Comparison of ENCODE assay signal across 27 cellular contexts in the genomic region with DNA sequence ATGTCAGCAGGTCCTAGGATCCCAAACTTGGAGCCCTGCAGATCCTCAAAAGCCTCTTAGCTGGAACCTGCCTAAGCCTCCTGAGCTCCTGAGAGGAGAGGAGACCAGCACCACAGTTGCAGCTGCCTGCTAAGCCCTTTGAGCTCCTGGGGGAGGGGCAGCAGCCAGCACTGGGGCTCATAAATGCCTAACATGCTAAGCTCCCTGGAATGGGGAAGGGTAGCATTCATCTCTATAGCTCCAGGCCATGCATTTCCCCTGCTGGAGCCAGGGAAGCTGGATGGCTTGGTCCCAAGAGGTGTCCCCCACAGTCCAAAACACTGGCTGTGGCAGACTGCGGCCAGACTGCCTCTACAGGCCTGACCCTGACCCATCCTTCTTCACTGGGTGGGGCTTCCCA.
"Had no signal": no experiment of that assay in that cellular context is flagged by ENCODE, and none has a peak within 500 bp of the region (broad histone marks: within the 10 kb centered on the region; RNA-seq: fewer than 3 reads in every experiment).

No MANE protein-coding gene starts in this region.

- DNase-seq: activated CD4-positive, alpha-beta T cell treated with anti-CD3 and anti-CD28 coated beads for 4 hours; activated CD4-positive, alpha-beta T cell treated with anti-CD3 and anti-CD28 coated beads, Interleukin-2, amount 50 U/mL, for 4 hours; activated CD4-positive, CD25-positive, alpha-beta regulatory T cell; activated CD8-positive, alpha-beta memory T cell treated with anti-CD3 and anti-CD28 coated beads, Interleukin-2, amount 50 U/mL, for 48 hours; activated CD8-positive, alpha-beta T cell treated with anti-CD3 and anti-CD28 coated beads, Interleukin-2, amount 10 ng/mL, durations not matched to agents 7 days and 5 days; activated naive CD4-positive, alpha-beta T cell treated with anti-CD3 and anti-CD28 coated beads, Interleukin-2, amount 50 U/mL, for 16 hours; activated naive CD8-positive, alpha-beta T cell treated with anti-CD3 and anti-CD28 coated beads, Interleukin-2, amount 10 ng/mL, durations not matched to agents 7 days and 5 days; activated T-cell treated with anti-CD3 and anti-CD28 coated beads, Interleukin-2, amount 50 U/mL, for 1 hour; adrenal gland; anterior cingulate cortex; caudate nucleus; KG1; NCI-H1092 treated with DMSO at 0.1 percent for 48 hours; NCI-H1417 treated with DMSO at 0.1 percent for 48 hours; NCI-H1694; NCI-H2029; NCI-H2107; NCI-H2171 treated with DMSO at 0.1 percent for 48 hours; NCI-H226; NCI-H526; NCI-H774; NK-92 treated with Interleukin-12 subunit alpha and Interleukin-12 subunit beta, amount 100 ng/mL, for 24 hours; PC-3; SHP77 treated with DMSO at 0.1 percent for 48 hours; T-helper 17 cell; T-helper 9 cell had no signal

- ATAC-seq: activated CD8-positive, alpha-beta T cell treated with anti-CD3 and anti-CD28 coated beads, Interleukin-2, amount 10 ng/mL, durations not matched to agents 7 days and 5 days; PC-3; T-helper 17 cell had no signal

- H3K36me3 Mint-ChIP-seq: activated naive CD8-positive, alpha-beta T cell treated with anti-CD3 and anti-CD28 coated beads, Interleukin-2, amount 10 ng/mL, durations not matched to agents 7 days and 5 days had no signal

- H3K27ac Mint-ChIP-seq: activated CD8-positive, alpha-beta T cell treated with anti-CD3 and anti-CD28 coated beads, Interleukin-2, amount 10 ng/mL, durations not matched to agents 7 days and 5 days; activated naive CD8-positive, alpha-beta T cell treated with anti-CD3 and anti-CD28 coated beads, Interleukin-2, amount 10 ng/mL, durations not matched to agents 7 days and 5 days; T-helper 17 cell had no signal

- H3K36me3 ChIP-seq: adrenal gland had no signal

- H3K27me3 Mint-ChIP-seq: activated naive CD8-positive, alpha-beta T cell treated with anti-CD3 and anti-CD28 coated beads, Interleukin-2, amount 10 ng/mL, durations not matched to agents 7 days and 5 days; T-helper 17 cell had no signal

- H3K4me1 Mint-ChIP-seq: activated naive CD8-positive, alpha-beta T cell treated with anti-CD3 and anti-CD28 coated beads, Interleukin-2, amount 10 ng/mL, durations not matched to agents 7 days and 5 days; T-helper 17 cell had no signal

- H3K9me3 ChIP-seq: adrenal gland had no signal

- FAIRE-seq: RCC 7860 had no signal

- H3K4me3 Mint-ChIP-seq: activated CD8-positive, alpha-beta T cell treated with anti-CD3 and anti-CD28 coated beads, Interleukin-2, amount 10 ng/mL, durations not matched to agents 7 days and 5 days; activated naive CD8-positive, alpha-beta T cell treated with anti-CD3 and anti-CD28 coated beads, Interleukin-2, amount 10 ng/mL, durations not matched to agents 7 days and 5 days; T-helper 17 cell had no signal

- H3K27ac ChIP-seq: adrenal gland had no signal

- H3K4me3 ChIP-seq: adrenal gland had no signal

- H3K4me1 ChIP-seq: adrenal gland had no signal
